In genomic region chr5:121757753-121758152, GRCh38 we compare ENCODE assay signal across 30 cellular contexts.
"Had no signal": no experiment of that assay in that cellular context is flagged by ENCODE, and none has a peak within 500 bp of the region (broad histone marks: within the 10 kb centered on the region; RNA-seq: fewer than 3 reads in every experiment).

No MANE protein-coding gene starts in this region.

- H3K27ac ChIP-seq: left lung, neural progenitor cell, neutrophil, parathyroid adenoma, psoas muscle, right atrium auricular region, skin epidermis, stomach, testis, thyroid gland, transverse colon, upper lobe of left lung had no signal

- H3K4me1 Mint-ChIP-seq: naive B cell; natural killer cell; stimulated activated naive B cell treated with anti-CD40 and anti-IgM and Interleukin-4, amounts not matched to agents 10 μg/mL and 1 μg/mL and 100 μg/mL, for 72 hours had no signal

- H3K4me1 ChIP-seq: left lung, parathyroid adenoma, psoas muscle, right atrium auricular region, stomach, testis, thyroid gland, transverse colon, upper lobe of left lung had no signal

- H3K79me2 ChIP-seq: parathyroid adenoma had no signal

- ATAC-seq: left colon; left lung; natural killer cell; psoas muscle; sciatic nerve; stimulated activated naive B cell treated with anti-CD40 and anti-IgM and Interleukin-4, amounts not matched to agents 10 μg/mL and 1 μg/mL and 100 μg/mL, for 72 hours; stimulated activated naive CD8-positive, alpha-beta T cell treated with anti-CD3 and anti-CD28 coated beads, Interleukin-15, Interleukin-2, amounts not matched to agents 100 U/mL and 50 U/mL, for 24 hours had no signal

- H3K27me3 ChIP-seq: left lung, neural progenitor cell, neutrophil, right atrium auricular region, stomach, testis, thyroid gland, transverse colon, upper lobe of left lung had no signal

- H3K9me3 Mint-ChIP-seq: nephron progenitor cell; neural progenitor cell; stimulated activated naive B cell treated with anti-CD40 and anti-IgM and Interleukin-4, amounts not matched to agents 10 μg/mL and 1 μg/mL and 100 μg/mL, for 72 hours had no signal

- DNase-seq: hippocampal formation; kidney; left colon; left lung; mesendoderm; naive B cell; natural killer cell; nephron progenitor cell; occipital lobe; psoas muscle; stimulated activated CD4-positive, alpha-beta T cell treated with anti-CD3 and anti-CD28 coated beads, Interleukin-12 subunit alpha, Interleukin-12 subunit beta, amount 100 ng/mL, for 4 hours; stimulated activated CD4-positive, alpha-beta T cell treated with anti-CD3 and anti-CD28 coated beads, Interleukin-15, amount 100 ng/mL, for 24 hours; stimulated activated CD4-positive, alpha-beta T cell treated with anti-CD3 and anti-CD28 coated beads, Interleukin-2, amount 100 ng/mL, for 24 hours; stimulated activated CD4-positive, alpha-beta T cell treated with anti-CD3 and anti-CD28 coated beads, Interleukin-4, amount 100 ng/mL, for 1 hour; stimulated activated naive B cell treated with anti-CD40 and anti-IgM and Interleukin-4, amounts not matched to agents 10 μg/mL and 1 μg/mL and 100 μg/mL, for 72 hours; stimulated activated naive CD8-positive, alpha-beta T cell treated with anti-CD3 and anti-CD28 coated beads, Interleukin-15, Interleukin-2, amounts not matched to agents 100 U/mL and 50 U/mL, for 24 hours; stomach; testis; thyroid gland; transverse colon; upper lobe of left lung had no signal

- H3K9ac ChIP-seq: neural progenitor cell, parathyroid adenoma had no signal

- H3K27me3 Mint-ChIP-seq: naive B cell; stimulated activated naive B cell treated with anti-CD40 and anti-IgM and Interleukin-4, amounts not matched to agents 10 μg/mL and 1 μg/mL and 100 μg/mL, for 72 hours had no signal

- H3K27ac Mint-ChIP-seq: natural killer cell; nephron progenitor cell; neural progenitor cell; stimulated activated naive B cell treated with anti-CD40 and anti-IgM and Interleukin-4, amounts not matched to agents 10 μg/mL and 1 μg/mL and 100 μg/mL, for 72 hours had no signal

- H3K4me3 ChIP-seq: left lung, lung, neural progenitor cell, psoas muscle, right atrium auricular region, skin epidermis, stomach, testis, thyroid gland, transverse colon, upper lobe of left lung had no signal

- H3K36me3 Mint-ChIP-seq: mesothelial cell of epicardium; naive B cell; natural killer cell; neural progenitor cell; stimulated activated naive B cell treated with anti-CD40 and anti-IgM and Interleukin-4, amounts not matched to agents 10 μg/mL and 1 μg/mL and 100 μg/mL, for 72 hours had no signal

- H3K9me3 ChIP-seq: left lung, neutrophil, psoas muscle, right atrium auricular region, stomach, testis, thyroid gland, transverse colon, upper lobe of left lung had no signal

- H3K36me3 ChIP-seq: left lung, neural progenitor cell, neutrophil, right atrium auricular region, stomach, thyroid gland, transverse colon, upper lobe of left lung had no signal

- H3K4me3 Mint-ChIP-seq: mesothelial cell of epicardium; naive B cell; natural killer cell; nephron progenitor cell; neural progenitor cell; stimulated activated naive B cell treated with anti-CD40 and anti-IgM and Interleukin-4, amounts not matched to agents 10 μg/mL and 1 μg/mL and 100 μg/mL, for 72 hours had no signal

- H2AFZ ChIP-seq: neural progenitor cell, parathyroid adenoma had no signal

- FAIRE-seq: urothelium cell line had no signal
